Comparison of ENCODE assay signal across 8 cellular contexts in the genomic region with DNA sequence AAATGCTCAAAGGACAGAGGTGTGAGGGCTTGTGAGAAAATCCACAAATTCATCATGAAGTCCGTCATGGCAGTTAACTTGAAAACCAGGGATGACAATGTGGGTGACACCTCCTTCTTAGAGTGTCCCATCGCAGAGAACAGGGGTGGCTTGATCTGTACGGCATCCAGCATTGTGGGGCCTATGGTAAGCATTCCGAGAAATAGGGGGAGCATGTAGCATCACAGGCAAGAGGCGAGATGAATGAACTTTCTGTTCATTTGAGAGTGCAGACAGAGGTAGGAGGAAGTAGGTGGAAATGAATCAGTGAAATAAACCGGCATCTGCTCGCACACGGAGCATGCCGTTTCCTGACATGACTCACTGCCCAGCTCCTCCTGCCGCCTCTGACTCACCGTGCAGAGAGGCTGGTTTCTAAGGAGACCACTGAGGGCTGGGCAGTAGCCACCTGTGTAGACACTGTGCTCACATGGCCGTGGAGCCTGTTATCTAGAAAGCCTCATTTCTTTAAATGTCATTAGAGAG.
A peak's percentile ranks its signal among the peaks of the same experiment; 100 is the strongest.
DNase-seq lines count a peak whose midpoint lies in the region; ATAC-seq, FAIRE-seq and TF ChIP-seq lines count a peak whose summit lies in the region.

No MANE protein-coding gene starts in this region.

- ATAC-seq in GM21526 (IDR thresholded peaks at IDR 0.05; ENCODE audit: low FRiP score, unreplicated experiment) = peak; percentile 99

- TF ChIP-seq CTCF in astrocyte of the cerebellum (IDR thresholded peaks at IDR 0.05; ENCODE audit: low read depth, low read length, missing control alignments) (no peak), keratinocyte (optimal IDR thresholded peaks at IDR 0.05 in 1 of 3, IDR thresholded peaks at IDR 0.05 in 1 of 3, conservative IDR thresholded peaks at IDR 0.05 in 1 of 3; ENCODE audit: extremely low read depth in 1 of 3, insufficient read depth in 2 of 3, low read length in 3 of 3) (no peak)

- peak overlapping the region; percentile 74 for H3K4me2 ChIP-seq in keratinocyte (ENCODE audit: control insufficient read depth, extremely low read depth, insufficient read depth, low read depth, low read length)

- H4K20me1 ChIP-seq in keratinocyte (ENCODE audit: control insufficient read depth, extremely low read depth, insufficient read depth, low read length) = no peaks in the 10 kb centered on the region

- H3K4me1 ChIP-seq in keratinocyte (ENCODE audit: control insufficient read depth, extremely low read depth, insufficient read depth, low read length) = peaks cover 46% of the 10 kb centered on the region

- no peak overlapping the region for H3K4me3 ChIP-seq in astrocyte of the cerebellum (ENCODE audit: low read depth, low read length)
- H3K4me3 ChIP-seq in keratinocyte (ENCODE audit: control insufficient read depth in 2 of 3, extremely low read depth in 1 of 3, insufficient read depth in 2 of 3, low read depth in 1 of 3, low read length in 3 of 3) = peak overlapping the region in 2 of 3 experiments; percentile 1 to 16

- peak overlapping the region; percentile 89 for H3K27ac ChIP-seq in keratinocyte (ENCODE audit: control insufficient read depth, insufficient read depth, low read length)

- H3K27me3 ChIP-seq in keratinocyte (ENCODE audit: control insufficient read depth, extremely low read depth, insufficient read depth, low read length) = no peaks in the 10 kb centered on the region

- no peaks in the 10 kb centered on the region for H3K9me3 ChIP-seq in keratinocyte (ENCODE audit: control insufficient read depth, low read depth, low read length)

- DNase-seq in G401 (ENCODE audit: low spot score) (peak; percentile 83), HPDE6-E6E7 (ENCODE audit: extremely low spot score) (peak; percentile 50), RPMI7951 (ENCODE audit: low read depth) (peak; percentile 97), astrocyte of the cerebellum (ENCODE audit: low read depth) (peak; percentile 86), keratinocyte (ENCODE audit: low read depth, low spot score) (peak; percentile 87), NCI-H82 (lab: John Stamatoyannopoulos, UW) (no peak)
- peak; percentile 35 for DNase-seq in stimulated activated CD4-positive, alpha-beta T cell treated with anti-CD3 and anti-CD28 coated beads, Interleukin-4, amount 100 ng/mL, for 1 hour

- peak overlapping the region; percentile 52 for H3K9ac ChIP-seq in keratinocyte (ENCODE audit: control insufficient read depth, extremely low read depth, insufficient read depth, low read length)

- no peaks in the 10 kb centered on the region for H3K79me2 ChIP-seq in keratinocyte (ENCODE audit: control insufficient read depth, insufficient read depth, low read length)

- no peaks in the 10 kb centered on the region for H3K36me3 ChIP-seq in keratinocyte (ENCODE audit: control insufficient read depth in 2 of 2, extremely low read depth in 1 of 2, insufficient read depth in 2 of 2, low read length in 2 of 2)

- no peaks in the 10 kb centered on the region for H3K9me1 ChIP-seq in keratinocyte (ENCODE audit: control insufficient read depth, extremely low read depth, insufficient read depth, low read length)

- H2AFZ ChIP-seq in keratinocyte (ENCODE audit: control insufficient read depth, low read length) = peak overlapping the region; percentile 64

- in situ Hi-C loops in G401 (cut with HindIII; ENCODE audit: low sequenced_read_pairs) = no loop called here
- in situ Hi-C loops in astrocyte of the cerebellum (cut with HindIII; ENCODE audit: low sequenced_read_pairs) = no loop called here

- peak; percentile 99 for FAIRE-seq in keratinocyte (lab: Jason Lieb, UNC)

- dilution Hi-C loops in keratinocyte (cut with MboI; ENCODE audit: extremely low pct_ligation_motif_present, low sequenced_read_pairs) = no loop called here
